19 cellular contexts compared by ENCODE assay signal in genomic region chr1:183457449-183457848, GRCh38. TPM values are rescaled to one million over a fixed set of nuclear protein-coding genes. Genes with fewer than 3 reads are reported as not detected.
DNase-seq lines count a peak whose midpoint lies in the region; ATAC-seq and TF ChIP-seq lines count a peak whose summit lies in the region.
"Had no signal": no experiment of that assay in that cellular context is flagged by ENCODE, and none has a peak within 500 bp of the region (broad histone marks: within the 10 kb centered on the region; RNA-seq: fewer than 3 reads in every experiment).

No MANE protein-coding gene starts in this region.

- H3K9me2 ChIP-seq in MM.1S (replicated peaks; ENCODE audit: insufficient read depth, low read length): no peaks in the 10 kb centered on the region

- H3K36me3 ChIP-seq in MM.1S (replicated peaks; ENCODE audit: insufficient read depth, low read length): no peaks in the 10 kb centered on the region
- no peaks in the 10 kb centered on the region for H3K36me3 ChIP-seq in colonic mucosa
- H3K36me3 ChIP-seq: BLaER1 had no signal

- no peaks in the 10 kb centered on the region for H3K79me2 ChIP-seq in MM.1S (ENCODE audit: low read length)

- H3K9me3 ChIP-seq in MM.1S (replicated peaks; ENCODE audit: insufficient read depth, low read length): no peaks in the 10 kb centered on the region
- H3K9me3 ChIP-seq in colonic mucosa: no peaks in the 10 kb centered on the region
- H3K9me3 ChIP-seq: BLaER1 had no signal

- H3K4me1 Mint-ChIP-seq in activated CD4-positive, alpha-beta T cell treated with anti-CD3 and anti-CD28 coated beads, Interleukin-2, amount 10 ng/mL, durations not matched to agents 24 days and 14 days: no peaks in the 10 kb centered on the region
- H3K4me1 Mint-ChIP-seq: B cell had no signal

- H3K27ac Mint-ChIP-seq in activated CD4-positive, alpha-beta T cell treated with anti-CD3 and anti-CD28 coated beads, Interleukin-2, amount 10 ng/mL, durations not matched to agents 24 days and 14 days: no peak overlapping the region
- H3K27ac Mint-ChIP-seq: B cell; CD8-positive, alpha-beta T cell had no signal

- H3K4me2 ChIP-seq in MM.1S (ENCODE audit: low read depth, low read length): no peak overlapping the region
- H3K4me2 ChIP-seq: BLaER1 had no signal

- peak overlapping the region; percentile 51; the same call in 1 of the 2 replicates for H2AFZ ChIP-seq in MM.1S (ENCODE audit: low read length)

- no peaks in the 10 kb centered on the region for H3K27me3 ChIP-seq in MM.1S (replicated peaks; ENCODE audit: insufficient read depth, low read length)
- no peaks in the 10 kb centered on the region for H3K27me3 ChIP-seq in colonic mucosa
- H3K27me3 ChIP-seq: BLaER1 had no signal

- H3K4me3 ChIP-seq in MM.1S (ENCODE audit: low read length) (no peak overlapping the region), colonic mucosa (no peak overlapping the region)
- H3K4me3 ChIP-seq: BLaER1 had no signal

- H3F3A ChIP-seq in MM.1S (ENCODE audit: insufficient read depth, low read length): no peaks in the 10 kb centered on the region

- DNase-seq in activated CD4-positive, alpha-beta T cell treated with anti-CD3 and anti-CD28 coated beads, Interleukin-2, amount 10 ng/mL, durations not matched to agents 24 days and 14 days: peak; percentile 22
- DNase-seq in activated CD4-positive, alpha-beta T cell treated with anti-CD3 and anti-CD28 coated beads for 1 hour: no peak
- DNase-seq in MM.1S (no peak), left lobe of liver (ENCODE audit: low spot score) (no peak), OCI-M1 (lab: John Stamatoyannopoulos, UW) (no peak), colonic mucosa (no peak)
- DNase-seq: Caco-2; CD4-positive, CD25-positive, alpha-beta regulatory T cell; CD8-positive, alpha-beta T cell; DMS153; DND-41; GOT3; H7; HCEC 1CT had no signal

- peak; percentile 60 for ATAC-seq in left lobe of liver
- ATAC-seq in GM21447 (IDR thresholded peaks at IDR 0.05; ENCODE audit: unreplicated experiment): no peak
- ATAC-seq: CD8-positive, alpha-beta T cell had no signal

- H3K27me3 Mint-ChIP-seq in activated CD4-positive, alpha-beta T cell treated with anti-CD3 and anti-CD28 coated beads, Interleukin-2, amount 10 ng/mL, durations not matched to agents 24 days and 14 days: peaks cover 47% of the 10 kb centered on the region

- no peak overlapping the region for H3K4me3 Mint-ChIP-seq in activated CD4-positive, alpha-beta T cell treated with anti-CD3 and anti-CD28 coated beads, Interleukin-2, amount 10 ng/mL, durations not matched to agents 24 days and 14 days
- H3K4me3 Mint-ChIP-seq: B cell; CD4-positive, CD25-positive, alpha-beta regulatory T cell; CD8-positive, alpha-beta T cell had no signal

- H3K36me3 Mint-ChIP-seq in activated CD4-positive, alpha-beta T cell treated with anti-CD3 and anti-CD28 coated beads, Interleukin-2, amount 10 ng/mL, durations not matched to agents 24 days and 14 days (ENCODE audit: low read depth): no peaks in the 10 kb centered on the region
- H3K36me3 Mint-ChIP-seq: CD4-positive, CD25-positive, alpha-beta regulatory T cell; CD8-positive, alpha-beta T cell had no signal

- H3K9ac ChIP-seq in MM.1S (ENCODE audit: low read length): no peak overlapping the region
- H3K9ac ChIP-seq in colonic mucosa (ENCODE audit: low read depth in 2 of 2, low read length in 2 of 2): no peak overlapping the region
- H3K9ac ChIP-seq: BLaER1 had no signal

- H4K20me1 ChIP-seq in MM.1S (ENCODE audit: insufficient read depth, low read length): no peaks in the 10 kb centered on the region
- H4K20me1 ChIP-seq: BLaER1 had no signal

- H3K4me1 ChIP-seq in MM.1S (ENCODE audit: low read length) (no peaks in the 10 kb centered on the region), colonic mucosa (peaks cover 8% of the 10 kb centered on the region)
- H3K4me1 ChIP-seq: BLaER1 had no signal

- intact Hi-C loops in activated CD4-positive, alpha-beta T cell treated with anti-CD3 and anti-CD28 coated beads, Interleukin-2, amount 10 ng/mL, durations not matched to agents 24 days and 14 days (cut with micrococcal nuclease): no loop called here
- intact Hi-C loops in colonic mucosa (cut with DNase I): no loop called here

- TF ChIP-seq CTCF in MM.1S (IDR thresholded peaks at IDR 0.05; ENCODE audit: low read length) (no peak), colonic mucosa (IDR thresholded peaks at IDR 0.05) (no peak)

- H3K27ac ChIP-seq in MM.1S (ENCODE audit: low read length) (no peak overlapping the region), colonic mucosa (no peak overlapping the region)
- H3K27ac ChIP-seq: 22Rv1, BLaER1, C4-2B had no signal

- no peaks in the 10 kb centered on the region for H3K9me3 Mint-ChIP-seq in activated CD4-positive, alpha-beta T cell treated with anti-CD3 and anti-CD28 coated beads, Interleukin-2, amount 10 ng/mL, durations not matched to agents 24 days and 14 days
- H3K9me3 Mint-ChIP-seq: CD4-positive, CD25-positive, alpha-beta regulatory T cell; CD8-positive, alpha-beta T cell had no signal

RNA-seq across cellular contexts. Expression of gene SMG7, which starts 14.8 kb away (rescaled TPM):
- total RNA-seq in activated CD4-positive, alpha-beta T cell treated with anti-CD3 and anti-CD28 coated beads, Interleukin-2, amount 10 ng/mL, durations not matched to agents 24 days and 14 days: 78.4 and 79.8 TPM in 2 replicates
- 25.3 TPM for total RNA-seq in left lobe of liver
- 10 to 100 TPM; 55.2 to 57.1 TPM for total RNA-seq in colonic mucosa

RNA-seq across cellular contexts. Expression of gene NMNAT2, which starts 39.3 kb away (rescaled TPM):
- total RNA-seq in activated CD4-positive, alpha-beta T cell treated with anti-CD3 and anti-CD28 coated beads, Interleukin-2, amount 10 ng/mL, durations not matched to agents 24 days and 14 days: not detected in 2 replicates
- 0.03 TPM for total RNA-seq in left lobe of liver
- 1 to 10 TPM in 1 of 2 donors, under 1 TPM in 1; 0.27 to 1.4 TPM for total RNA-seq in colonic mucosa
- total RNA-seq: B cell; CD4-positive, CD25-positive, alpha-beta regulatory T cell; CD8-positive, alpha-beta T cell had no signal
